Comparison of ENCODE assay signal across 18 cellular contexts in the genomic region with DNA sequence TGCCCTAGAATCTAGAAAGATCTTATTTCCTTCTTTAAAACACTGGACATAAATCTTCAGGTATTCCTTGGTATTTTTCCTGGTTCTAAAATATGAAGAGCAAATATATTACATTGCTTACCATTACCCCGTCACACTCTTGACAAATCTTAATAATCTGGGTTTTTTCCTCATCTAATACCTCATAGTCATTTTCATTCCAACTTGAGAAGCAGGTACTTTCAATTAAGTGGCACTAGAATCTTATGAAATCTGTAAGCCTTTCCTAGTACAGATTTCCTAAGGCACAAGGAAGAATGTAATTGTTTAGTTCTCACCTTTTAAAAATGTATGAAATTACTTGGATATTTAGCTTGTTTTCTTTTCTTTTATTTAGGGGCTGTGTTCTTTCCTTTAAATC.
"Had no signal": no experiment of that assay in that cellular context is flagged by ENCODE, and none has a peak within 500 bp of the region (broad histone marks: within the 10 kb centered on the region; RNA-seq: fewer than 3 reads in every experiment).

No MANE protein-coding gene starts in this region.

- H3K9me3 Mint-ChIP-seq: dendritic cell treated with granulocyte-macrophage colony-stimulating factor and Interleukin-4, amounts not matched to agents 40 ng/mL and 50 ng/mL, for 4 days; naive thymus-derived CD8-positive, alpha-beta T cell; stimulated activated naive CD8-positive, alpha-beta T cell treated with anti-CD3 and anti-CD28 coated beads, Interleukin-15, Interleukin-2, amounts not matched to agents 100 ng/mL and 50 ng/mL, for 24 hours had no signal

- H3K36me3 Mint-ChIP-seq: naive thymus-derived CD8-positive, alpha-beta T cell; stimulated activated memory B cell treated with anti-CD40 and anti-IgM and Interleukin-4, amounts not matched to agents 10 μg/mL and 1 μg/mL and 100 μg/mL, for 72 hours had no signal

- H3K4me1 Mint-ChIP-seq: naive thymus-derived CD8-positive, alpha-beta T cell; stimulated activated memory B cell treated with anti-CD40 and anti-IgM and Interleukin-4, amounts not matched to agents 10 μg/mL and 1 μg/mL and 100 μg/mL, for 72 hours had no signal

- H3K27me3 ChIP-seq: foreskin keratinocyte, hepatocyte, neutrophil, right atrium auricular region, transverse colon had no signal

- H3K4me3 Mint-ChIP-seq: dendritic cell treated with granulocyte-macrophage colony-stimulating factor and Interleukin-4, amounts not matched to agents 40 ng/mL and 50 ng/mL, for 4 days; effector memory CD8-positive, alpha-beta T cell; naive thymus-derived CD8-positive, alpha-beta T cell; stimulated activated memory B cell treated with anti-CD40 and anti-IgM and Interleukin-4, amounts not matched to agents 10 μg/mL and 1 μg/mL and 100 μg/mL, for 72 hours; stimulated activated naive CD8-positive, alpha-beta T cell treated with anti-CD3 and anti-CD28 coated beads, Interleukin-15, Interleukin-2, amounts not matched to agents 100 ng/mL and 50 ng/mL, for 24 hours had no signal

- H3K4me3 ChIP-seq: hepatocyte, right atrium auricular region, transverse colon had no signal

- H3K27me3 Mint-ChIP-seq: dendritic cell treated with granulocyte-macrophage colony-stimulating factor and Interleukin-4, amounts not matched to agents 40 ng/mL and 50 ng/mL, for 4 days; effector memory CD8-positive, alpha-beta T cell; naive thymus-derived CD8-positive, alpha-beta T cell; stimulated activated memory B cell treated with anti-CD40 and anti-IgM and Interleukin-4, amounts not matched to agents 10 μg/mL and 1 μg/mL and 100 μg/mL, for 72 hours; stimulated activated naive CD8-positive, alpha-beta T cell treated with anti-CD3 and anti-CD28 coated beads, Interleukin-15, Interleukin-2, amounts not matched to agents 100 ng/mL and 50 ng/mL, for 24 hours had no signal

- H3K36me3 ChIP-seq: neutrophil, right atrium auricular region, transverse colon had no signal

- H3K9me3 ChIP-seq: neutrophil, right atrium auricular region, transverse colon had no signal

- H3K27ac ChIP-seq: epithelial cell of prostate, foreskin keratinocyte, hepatocyte, neutrophil had no signal

- H3K27ac Mint-ChIP-seq: dendritic cell treated with granulocyte-macrophage colony-stimulating factor and Interleukin-4, amounts not matched to agents 40 ng/mL and 50 ng/mL, for 4 days; effector memory CD8-positive, alpha-beta T cell; naive thymus-derived CD8-positive, alpha-beta T cell; stimulated activated memory B cell treated with anti-CD40 and anti-IgM and Interleukin-4, amounts not matched to agents 10 μg/mL and 1 μg/mL and 100 μg/mL, for 72 hours; stimulated activated naive CD8-positive, alpha-beta T cell treated with anti-CD3 and anti-CD28 coated beads, Interleukin-15, Interleukin-2, amounts not matched to agents 100 ng/mL and 50 ng/mL, for 24 hours had no signal

- H3K4me1 ChIP-seq: foreskin keratinocyte had no signal

- ATAC-seq: effector memory CD8-positive, alpha-beta T cell; naive thymus-derived CD8-positive, alpha-beta T cell; stimulated activated memory B cell treated with anti-CD40 and anti-IgM and Interleukin-4, amounts not matched to agents 10 μg/mL and 1 μg/mL and 100 μg/mL, for 72 hours had no signal

- DNase-seq: effector memory CD8-positive, alpha-beta T cell; head of caudate nucleus; kidney; left cardiac atrium; left ventricle myocardium superior; naive thymus-derived CD8-positive, alpha-beta T cell; posterior cingulate gyrus; small intestine; stimulated activated CD4-positive, alpha-beta T cell treated with anti-CD3 and anti-CD28 coated beads, Interleukin-4, amount 100 ng/mL, for 24 hours; transverse colon had no signal
